11 cellular contexts compared by ENCODE assay signal in genomic region chr22:50300620-50301257, GRCh38. TPM values are rescaled to one million over a fixed set of nuclear protein-coding genes. Genes with fewer than 3 reads are reported as not detected.
A peak's percentile ranks its signal among the peaks of the same experiment; 100 is the strongest.
DNase-seq lines count a peak whose midpoint lies in the region; ATAC-seq and TF ChIP-seq lines count a peak whose summit lies in the region.
"Had no signal": no experiment of that assay in that cellular context is flagged by ENCODE, and none has a peak within 500 bp of the region (broad histone marks: within the 10 kb centered on the region; RNA-seq: fewer than 3 reads in every experiment).

No MANE protein-coding gene starts in this region.

- TF ChIP-seq EP300 in gastroesophageal sphincter (IDR thresholded peaks at IDR 0.05): no peak
- no peak for TF ChIP-seq EP300 in sigmoid colon (IDR thresholded peaks at IDR 0.05)

- H3F3A ChIP-seq in SU-DHL-6 (ENCODE audit: insufficient read depth): peaks cover 34% of the 10 kb centered on the region

- no peaks in the 10 kb centered on the region for H3K27me3 ChIP-seq in BLaER1 treated with 17β-estradiol and CSF1 and Interleukin-3, amounts not matched to agents 10 nM and 100 nM
- H3K27me3 ChIP-seq in SU-DHL-6 (ENCODE audit: low read length): no peaks in the 10 kb centered on the region
- no peaks in the 10 kb centered on the region for H3K27me3 ChIP-seq in gastroesophageal sphincter
- no peaks in the 10 kb centered on the region for H3K27me3 ChIP-seq in sigmoid colon
- H3K27me3 ChIP-seq: BE2C had no signal

- H3K36me3 ChIP-seq in BLaER1 treated with 17β-estradiol and CSF1 and Interleukin-3, amounts not matched to agents 10 nM and 100 nM: peaks cover 0 to 17% (median 0%) of the 10 kb centered on the region in 11 experiments; a peak in 2 of 22 replicates
- H3K36me3 ChIP-seq in SU-DHL-6 (ENCODE audit: low read length) (no peaks in the 10 kb centered on the region), gastroesophageal sphincter (no peaks in the 10 kb centered on the region), sigmoid colon (no peaks in the 10 kb centered on the region)

- DNase-seq in sigmoid colon: no peak
- DNase-seq in NOMO-1 treated with DMSO at 0.1 percent for 48 hours (lab: John Stamatoyannopoulos, UW; ENCODE audit: unreplicated experiment): no peak
- DNase-seq in effector CD4-positive, alpha-beta T cell: no peak
- no peak for DNase-seq in DMS79 treated with DMSO at 0.1 percent for 48 hours (lab: John Stamatoyannopoulos, UW)
- DNase-seq: NCI-H1436, T-helper 9 cell had no signal

- no peaks in the 10 kb centered on the region for H3K9me2 ChIP-seq in SU-DHL-6 (replicated peaks; ENCODE audit: insufficient read depth, low read length)

- TF ChIP-seq POLR2A in gastroesophageal sphincter (IDR thresholded peaks at IDR 0.05): no peak
- no peak for TF ChIP-seq POLR2A in sigmoid colon (IDR thresholded peaks at IDR 0.05)

- peaks cover 92 to 99% (median 97%) of the 10 kb centered on the region in 10 experiments for H3K4me1 ChIP-seq in BLaER1 treated with 17β-estradiol and CSF1 and Interleukin-3, amounts not matched to agents 10 nM and 100 nM
- H3K4me1 ChIP-seq in gastroesophageal sphincter (peaks cover 4 to 100% (median 83%) of the 10 kb centered on the region in 3 donors), sigmoid colon (peaks cover 3 to 97% (median 94%) of the 10 kb centered on the region in 4 donors)

- no peak overlapping the region for H2AFZ ChIP-seq in SU-DHL-6 (ENCODE audit: low read depth, low read length, severe bottlenecking)

- no peaks in the 10 kb centered on the region; the same call in 1 of the 2 replicates for H3K79me2 ChIP-seq in SU-DHL-6 (ENCODE audit: insufficient read depth, low read length)

- H3K27ac ChIP-seq in BLaER1 treated with 17β-estradiol and CSF1 and Interleukin-3, amounts not matched to agents 10 nM and 100 nM: peak overlapping the region in 8 of 11 experiments; percentile 24 to 98 (median 95); a peak in 8 of 22 replicates
- H3K27ac ChIP-seq in SU-DHL-6 (ENCODE audit: low read depth, low read length) (peak overlapping the region; percentile 97), gastroesophageal sphincter (peak overlapping the region in 3 of 4 donors; percentile 90 to 94 (median 93)), sigmoid colon (peak overlapping the region; percentile 89 to 96 (median 90))

- H3K9ac ChIP-seq in BLaER1 treated with 17β-estradiol and CSF1 and Interleukin-3, amounts not matched to agents 10 nM and 100 nM: peak overlapping the region; percentile 62 to 98 (median 78); a peak in 19 of 22 replicates
- peak overlapping the region; percentile 65 for H3K9ac ChIP-seq in SU-DHL-6 (ENCODE audit: low read length)

- peak overlapping the region; percentile 96 to 100 (median 99) for H3K4me2 ChIP-seq in BLaER1 treated with 17β-estradiol and CSF1 and Interleukin-3, amounts not matched to agents 10 nM and 100 nM
- H3K4me2 ChIP-seq in SU-DHL-6 (ENCODE audit: low read depth, low read length, poor library complexity, severe bottlenecking): peak overlapping the region; percentile 54

- intact Hi-C loops in sigmoid colon (cut with DNase I): no loop called here

- peaks cover 86 to 99% (median 96%) of the 10 kb centered on the region in 11 experiments for H4K20me1 ChIP-seq in BLaER1 treated with 17β-estradiol and CSF1 and Interleukin-3, amounts not matched to agents 10 nM and 100 nM
- H4K20me1 ChIP-seq in SU-DHL-6 (ENCODE audit: low read depth, low read length): no peaks in the 10 kb centered on the region

- no peaks in the 10 kb centered on the region for H3K9me3 ChIP-seq in BLaER1 treated with 17β-estradiol and CSF1 and Interleukin-3, amounts not matched to agents 10 nM and 100 nM (replicated peaks in 1 of 11)
- H3K9me3 ChIP-seq in SU-DHL-6 (ENCODE audit: insufficient read depth, low read length): no peaks in the 10 kb centered on the region
- H3K9me3 ChIP-seq in gastroesophageal sphincter: no peaks in the 10 kb centered on the region
- H3K9me3 ChIP-seq in sigmoid colon: no peaks in the 10 kb centered on the region
- H3K9me3 ChIP-seq: BE2C had no signal

- peak overlapping the region in 9 of 10 experiments; percentile 46 to 100 (median 58); a peak in 15 of 20 replicates for H3K4me3 ChIP-seq in BLaER1 treated with 17β-estradiol and CSF1 and Interleukin-3, amounts not matched to agents 10 nM and 100 nM
- H3K4me3 ChIP-seq in SU-DHL-6 (ENCODE audit: insufficient read depth, low read length, poor library complexity, severe bottlenecking) (peak overlapping the region; percentile 39), gastroesophageal sphincter (peak overlapping the region in 1 of 2 donors; percentile 49), sigmoid colon (peak overlapping the region in 3 of 4 donors; percentile 35 to 40 (median 40))

- no peak for TF ChIP-seq CTCF in SU-DHL-6 (IDR thresholded peaks at IDR 0.05; ENCODE audit: insufficient read depth, low read length, poor library complexity, severe bottlenecking)
- TF ChIP-seq CTCF in gastroesophageal sphincter (IDR thresholded peaks at IDR 0.05): no peak
- TF ChIP-seq CTCF in sigmoid colon (IDR thresholded peaks at IDR 0.05): no peak

- ATAC-seq in gastroesophageal sphincter (no peak), HG03439 (IDR thresholded peaks at IDR 0.05; ENCODE audit: unreplicated experiment) (no peak)

- WGBS in gastroesophageal sphincter (ENCODE audit: low coverage in 1 of 2), 2 donors: 78% methylated on average over 6 of the region's 14 CpGs; no CpG with 5 or more reads in 1 of the 2 donors
- 62 to 82% methylated on average over 14 of the region's 14 CpGs for WGBS in sigmoid colon, 2 donors

RNA-seq across cellular contexts. Expression of gene PLXNB2, which starts 6.7 kb away (rescaled TPM):
- total RNA-seq in gastroesophageal sphincter: 100 to 1,000 TPM in 2 of 4 donors, 10 to 100 TPM in 2; 93.2 to 207 (median 102) TPM
- 100 to 1,000 TPM in 1 of 4 donors, 10 to 100 TPM in 3; 60.4 to 150 (median 68.7) TPM for total RNA-seq in sigmoid colon
- polyA plus RNA-seq in sigmoid colon: 100 to 1,000 TPM in 1 of 3 donors, 10 to 100 TPM in 2; 18.6 to 142 (median 35.8) TPM

RNA-seq across cellular contexts. Expression of gene DENND6B, which starts 26.1 kb away (rescaled TPM):
- total RNA-seq in gastroesophageal sphincter (1 to 10 TPM; 2.0 to 4.8 (median 2.8) TPM), sigmoid colon (1 to 10 TPM; 2.1 to 7.2 (median 2.8) TPM)
- polyA plus RNA-seq in sigmoid colon: 1 to 10 TPM in 2 of 3 donors, under 1 TPM in 1; 0.69 to 4.4 (median 1.2) TPM

RNA-seq across cellular contexts. Expression of gene MAPK11, which starts 30.6 kb away (rescaled TPM):
- total RNA-seq in gastroesophageal sphincter (10 to 100 TPM in 2 of 4 donors, 1 to 10 TPM in 2; 6.8 to 11.5 (median 10.4) TPM), sigmoid colon (1 to 10 TPM in 3 of 4 donors, under 1 TPM in 1; 0.82 to 6.6 (median 4.5) TPM)
- 1 to 10 TPM in 2 of 3 donors, under 1 TPM in 1; 0.23 to 7.3 (median 1.2) TPM for polyA plus RNA-seq in sigmoid colon

RNA-seq across cellular contexts. Expression of gene MAPK12, which starts 39.3 kb away (rescaled TPM):
- total RNA-seq in gastroesophageal sphincter (10 to 100 TPM; 10.1 to 18.4 (median 14.0) TPM), sigmoid colon (1 to 10 TPM; 2.5 to 10.0 (median 6.7) TPM)
- 1 to 10 TPM in 2 of 3 donors, under 1 TPM in 1; 0.60 to 6.0 (median 2.1) TPM for polyA plus RNA-seq in sigmoid colon

RNA-seq across cellular contexts. Expression of gene PPP6R2, which starts 42.4 kb away (rescaled TPM):
- 10 to 100 TPM; 52.2 to 73.5 (median 64.2) TPM for total RNA-seq in gastroesophageal sphincter
- 10 to 100 TPM; 29.0 to 64.5 (median 43.9) TPM for total RNA-seq in sigmoid colon
- 10 to 100 TPM; 15.0 to 57.5 (median 22.4) TPM for polyA plus RNA-seq in sigmoid colon
